Comparison of ENCODE assay signal across 27 cellular contexts in the genomic region with DNA sequence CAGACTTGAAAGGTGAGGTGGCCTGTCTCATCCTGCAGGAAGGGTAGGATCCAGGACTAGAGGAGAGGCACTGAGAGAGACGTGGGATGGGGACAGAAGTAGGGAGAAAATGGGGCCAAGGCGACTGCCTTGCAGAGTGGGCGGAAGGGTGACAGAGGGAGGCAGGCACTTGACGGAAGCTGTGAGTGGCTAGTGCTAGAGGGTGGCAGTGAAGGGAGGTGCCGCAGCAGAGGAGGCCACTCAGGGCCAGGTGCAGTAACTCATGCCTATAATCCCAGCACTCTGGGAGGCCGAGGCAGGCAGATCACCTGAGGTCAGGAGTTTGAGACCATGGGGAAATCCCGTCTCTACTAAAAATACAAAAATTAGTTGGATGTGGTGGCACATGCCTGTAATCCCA. TPM values are rescaled to one million over a fixed set of nuclear protein-coding genes. Genes with fewer than 3 reads are reported as not detected.
DNase-seq lines count a peak whose midpoint lies in the region; ATAC-seq, FAIRE-seq and TF ChIP-seq lines count a peak whose summit lies in the region.
"Had no signal": no experiment of that assay in that cellular context is flagged by ENCODE, and none has a peak within 500 bp of the region (broad histone marks: within the 10 kb centered on the region; RNA-seq: fewer than 3 reads in every experiment).

No MANE protein-coding gene starts in this region.

- peak overlapping the region in 4 of 5 experiments; percentile 79 to 99 (median 96) for H3K27ac Mint-ChIP-seq in brain
- H3K27ac Mint-ChIP-seq: activated CD4-positive, alpha-beta T cell treated with anti-CD3 and anti-CD28 coated beads for 36 hours; activated naive CD8-positive, alpha-beta T cell treated with anti-CD3 and anti-CD28 coated beads, Interleukin-2, amount 10 ng/mL, durations not matched to agents 7 days and 5 days; T-helper 2 cell treated with Interferon-gamma antibody and Interleukin-4, amounts not matched to agents 5 μg/mL and 100 μg/mL, for 36 hours; type B pancreatic cell had no signal

- DNase-seq in A549 (ENCODE audit: low read depth in 1 of 2, low spot score in 1 of 2) (no peak), DMS53 (lab: John Stamatoyannopoulos, UW) (peak; percentile 89), NCI-H2107 (lab: John Stamatoyannopoulos, UW) (peak; percentile 24), NCI-H146 treated with DMSO at 0.1 percent for 48 hours (lab: John Stamatoyannopoulos, UW; ENCODE audit: unreplicated experiment) (no peak)
- DNase-seq: activated CD4-positive, alpha-beta T cell treated with anti-CD3 and anti-CD28 coated beads for 36 hours; activated effector memory CD4-positive, alpha-beta T cell treated with anti-CD3 and anti-CD28 coated beads, Interleukin-2, amount 50 U/mL, for 16 hours; activated naive CD8-positive, alpha-beta T cell treated with anti-CD3 and anti-CD28 coated beads, Interleukin-2, amount 10 ng/mL, durations not matched to agents 7 days and 5 days; central memory CD4-positive, alpha-beta T cell; foreskin melanocyte; GOT3; IMR-90; mammary epithelial cell; NCI-H1105 treated with DMSO at 0.1 percent for 48 hours; NK-92 treated with Interleukin-12 subunit alpha and Interleukin-12 subunit beta, amount 100 ng/mL, for 24 hours; PC-3; posterior cingulate gyrus; stimulated activated CD4-positive, alpha-beta T cell treated with anti-CD3 and anti-CD28 coated beads, Interleukin-4, amount 100 ng/mL, for 1 hour had no signal

- H3K36me3 Mint-ChIP-seq in brain: no peaks in the 10 kb centered on the region
- H3K36me3 Mint-ChIP-seq: activated naive CD8-positive, alpha-beta T cell treated with anti-CD3 and anti-CD28 coated beads, Interleukin-2, amount 10 ng/mL, durations not matched to agents 7 days and 5 days; type B pancreatic cell had no signal

- H3K27me3 Mint-ChIP-seq in brain: no peaks in the 10 kb centered on the region

- H3K9me3 ChIP-seq in A549: no peaks in the 10 kb centered on the region
- H3K9me3 ChIP-seq: esophagus muscularis mucosa had no signal

- FAIRE-seq in A549 (lab: Jason Lieb, UNC): no peak
- FAIRE-seq: astrocyte had no signal

- peaks cover 0 to 2% (median 0%) of the 10 kb centered on the region in 5 experiments for H3K9me3 Mint-ChIP-seq in brain
- H3K9me3 Mint-ChIP-seq: activated naive CD8-positive, alpha-beta T cell treated with anti-CD3 and anti-CD28 coated beads, Interleukin-2, amount 10 ng/mL, durations not matched to agents 7 days and 5 days; neural crest cell; T-helper 2 cell treated with Interferon-gamma antibody and Interleukin-4, amounts not matched to agents 5 μg/mL and 100 μg/mL, for 36 hours; type B pancreatic cell had no signal

- no peak for TF ChIP-seq EP300 in A549 (IDR thresholded peaks at IDR 0.05)

- H3K4me3 Mint-ChIP-seq in brain: no peak overlapping the region
- H3K4me3 Mint-ChIP-seq: activated CD4-positive, alpha-beta T cell treated with anti-CD3 and anti-CD28 coated beads for 36 hours; activated naive CD8-positive, alpha-beta T cell treated with anti-CD3 and anti-CD28 coated beads, Interleukin-2, amount 10 ng/mL, durations not matched to agents 7 days and 5 days; neural crest cell; T-helper 2 cell treated with Interferon-gamma antibody and Interleukin-4, amounts not matched to agents 5 μg/mL and 100 μg/mL, for 36 hours; type B pancreatic cell had no signal

- peaks cover 51% of the 10 kb centered on the region for H3K4me1 ChIP-seq in A549

- POLR2A ChIA-PET in A549 (lab: Yijun Ruan, JAX): no interaction called here

- CTCF ChIA-PET in A549 (lab: Yijun Ruan, JAX): interaction anchor here (1.0 kb wide), 1 partner anchor 79 kb away, joined by 3 read pairs; no protein-coding TSS in a partner anchor

- TF ChIP-seq RAD21 in A549 (conservative IDR thresholded peaks at IDR 0.05 in 1 of 2, IDR thresholded peaks at IDR 0.05 in 1 of 2): no peak

- TF ChIP-seq CTCF in A549 (IDR thresholded peaks at IDR 0.05) (no peak), brain (conservative IDR thresholded peaks at IDR 0.05) (no peak)

- WGBS in A549 (ENCODE audit: missing lambda C conversion rate): 77% methylated on average over 7 of the region's 7 CpGs

- H3K4me2 ChIP-seq in A549: no peak overlapping the region; the same call in 2 of the 3 replicates

- ATAC-seq in A549 (no peak), GM19395 (IDR thresholded peaks at IDR 0.05; ENCODE audit: unreplicated experiment) (no peak), GM18873 (IDR thresholded peaks at IDR 0.05; ENCODE audit: low FRiP score, unreplicated experiment) (no peak)
- ATAC-seq: activated CD4-positive, alpha-beta T cell treated with anti-CD3 and anti-CD28 coated beads for 36 hours; PC-3; right cardiac atrium had no signal

- H3K4me1 Mint-ChIP-seq in brain: peaks cover 92% of the 10 kb centered on the region

- TF ChIP-seq POLR2A in A549 (IDR thresholded peaks at IDR 0.05; ENCODE audit: low read length): no peak

- no peak overlapping the region for H3K4me3 ChIP-seq in A549
- H3K4me3 ChIP-seq: esophagus muscularis mucosa had no signal

- peak overlapping the region; percentile 79 to 85; a peak in 5 of 6 replicates for H3K27ac ChIP-seq in A549
- H3K27ac ChIP-seq: C4-2B, esophagus muscularis mucosa had no signal

TF ChIP-seq in A549, 52 proteins besides CTCF, POLR2A, EP300 and RAD21 (continues in another document):
- TF ChIP-seq CEBPB (IDR thresholded peaks at IDR 0.05) (no peak), HOXB13 (CRISPR knock-in tag; IDR thresholded peaks at IDR 0.05; ENCODE audit: low read depth) (no peak), FOXS1 (CRISPR knock-in tag; IDR thresholded peaks at IDR 0.05) (no peak), SREBF2 (IDR thresholded peaks at IDR 0.05) (no peak), NFE2L2 (conservative IDR thresholded peaks at IDR 0.05; ENCODE audit: low read length) (no peak), ZSCAN20 (CRISPR knock-in tag; IDR thresholded peaks at IDR 0.05) (no peak), HOXA7 (CRISPR knock-in tag; IDR thresholded peaks at IDR 0.05) (no peak), EHMT2 (IDR thresholded peaks at IDR 0.05; ENCODE audit: low read depth) (no peak)
- TF ChIP-seq, protein P1, sequence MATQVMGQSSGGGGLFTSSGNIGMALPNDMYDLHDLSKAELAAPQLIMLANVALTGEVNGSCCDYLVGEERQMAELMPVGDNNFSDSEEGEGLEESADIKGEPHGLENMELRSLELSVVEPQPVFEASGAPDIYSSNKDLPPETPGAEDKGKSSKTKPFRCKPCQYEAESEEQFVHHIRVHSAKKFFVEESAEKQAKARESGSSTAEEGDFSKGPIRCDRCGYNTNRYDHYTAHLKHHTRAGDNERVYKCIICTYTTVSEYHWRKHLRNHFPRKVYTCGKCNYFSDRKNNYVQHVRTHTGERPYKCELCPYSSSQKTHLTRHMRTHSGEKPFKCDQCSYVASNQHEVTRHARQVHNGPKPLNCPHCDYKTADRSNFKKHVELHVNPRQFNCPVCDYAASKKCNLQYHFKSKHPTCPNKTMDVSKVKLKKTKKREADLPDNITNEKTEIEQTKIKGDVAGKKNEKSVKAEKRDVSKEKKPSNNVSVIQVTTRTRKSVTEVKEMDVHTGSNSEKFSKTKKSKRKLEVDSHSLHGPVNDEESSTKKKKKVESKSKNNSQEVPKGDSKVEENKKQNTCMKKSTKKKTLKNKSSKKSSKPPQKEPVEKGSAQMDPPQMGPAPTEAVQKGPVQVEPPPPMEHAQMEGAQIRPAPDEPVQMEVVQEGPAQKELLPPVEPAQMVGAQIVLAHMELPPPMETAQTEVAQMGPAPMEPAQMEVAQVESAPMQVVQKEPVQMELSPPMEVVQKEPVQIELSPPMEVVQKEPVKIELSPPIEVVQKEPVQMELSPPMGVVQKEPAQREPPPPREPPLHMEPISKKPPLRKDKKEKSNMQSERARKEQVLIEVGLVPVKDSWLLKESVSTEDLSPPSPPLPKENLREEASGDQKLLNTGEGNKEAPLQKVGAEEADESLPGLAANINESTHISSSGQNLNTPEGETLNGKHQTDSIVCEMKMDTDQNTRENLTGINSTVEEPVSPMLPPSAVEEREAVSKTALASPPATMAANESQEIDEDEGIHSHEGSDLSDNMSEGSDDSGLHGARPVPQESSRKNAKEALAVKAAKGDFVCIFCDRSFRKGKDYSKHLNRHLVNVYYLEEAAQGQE (IDR thresholded peaks at IDR 0.05): no peak
- TF ChIP-seq, protein P2, sequence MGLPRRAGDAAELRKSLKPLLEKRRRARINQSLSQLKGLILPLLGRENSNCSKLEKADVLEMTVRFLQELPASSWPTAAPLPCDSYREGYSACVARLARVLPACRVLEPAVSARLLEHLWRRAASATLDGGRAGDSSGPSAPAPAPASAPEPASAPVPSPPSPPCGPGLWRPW (IDR thresholded peaks at IDR 0.05): no peak
- TF ChIP-seq, protein P3, sequence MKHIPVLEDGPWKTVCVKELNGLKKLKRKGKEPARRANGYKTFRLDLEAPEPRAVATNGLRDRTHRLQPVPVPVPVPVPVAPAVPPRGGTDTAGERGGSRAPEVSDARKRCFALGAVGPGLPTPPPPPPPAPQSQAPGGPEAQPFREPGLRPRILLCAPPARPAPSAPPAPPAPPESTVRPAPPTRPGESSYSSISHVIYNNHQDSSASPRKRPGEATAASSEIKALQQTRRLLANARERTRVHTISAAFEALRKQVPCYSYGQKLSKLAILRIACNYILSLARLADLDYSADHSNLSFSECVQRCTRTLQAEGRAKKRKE (CRISPR knock-in tag; IDR thresholded peaks at IDR 0.05; ENCODE audit: low read depth): no peak

RNA-seq across cellular contexts. Expression of gene CCDC33, which starts 7.3 kb away (rescaled TPM):
- 5.4 and 5.9 TPM in 2 replicates for polyA plus RNA-seq in A549 (2011; rRNA removed)
- polyA plus RNA-seq in A549 (2012; cell fraction: cytosol; rRNA removed): 5.2 and 6.0 TPM in 2 replicates
- 5.8 and 6.5 TPM in 2 replicates for polyA plus RNA-seq in A549 (2012; cell fraction: nucleus; rRNA removed)
- 9.2 to 11.9 TPM (median 10.4 TPM) in 3 replicates for polyA plus RNA-seq in A549 (2017; fragmentation: RNase III; extraction: RNeasy Plus Mini Kit Qiagen cat#74134 plus additional on column Dnase treatment)
- polyA minus RNA-seq in A549 (2011; rRNA and poly(A)+ RNA removed): 4.5 and 4.6 TPM in 2 replicates
- 0.46 TPM for polyA plus RNA-seq in brain (ENCODE audit: insufficient read depth, low read depth, low replicate concordance)
- polyA plus RNA-seq: IMR-90 had no signal

RNA-seq across cellular contexts. Expression of gene STRA6, which starts 40.8 kb away (rescaled TPM):
- polyA plus RNA-seq in A549 (2011; rRNA removed) (35.0 and 49.8 TPM in 2 replicates), A549 (2017; fragmentation: RNase III; extraction: RNeasy Plus Mini Kit Qiagen cat#74134 plus additional on column Dnase treatment) (60.6 to 76.4 TPM (median 70.2 TPM) in 3 replicates), brain (ENCODE audit: insufficient read depth, low read depth, low replicate concordance) (1.1 TPM)
- polyA plus RNA-seq in A549 (2012; cell fraction: cytosol; rRNA removed): 31.3 and 39.8 TPM in 2 replicates
- polyA plus RNA-seq in A549 (2012; cell fraction: nucleus; rRNA removed): 165 and 201 TPM in 2 replicates
- 63.6 and 65.0 TPM in 2 replicates for polyA minus RNA-seq in A549 (2011; rRNA and poly(A)+ RNA removed)

Comparison
In these comparisons a context has a peak if more than half of its experiments do, and no peak if none do; other contexts are left out.
1. DNase-seq: peak in DMS53 (single experiment) and NCI-H2107 (single experiment); none in A549 (0 of 2) and NCI-H146 treated with DMSO at 0.1 percent for 48 hours (single experiment).
2. RNA of gene STRA6, which starts 40.8 kb away (polyA plus RNA-seq): 31.3 to 201 TPM in A549; 1.1 TPM in brain (single experiment); every median in the first group is over 10 times any median in the second.